8 cellular contexts compared by ENCODE assay signal in the genomic region with DNA sequence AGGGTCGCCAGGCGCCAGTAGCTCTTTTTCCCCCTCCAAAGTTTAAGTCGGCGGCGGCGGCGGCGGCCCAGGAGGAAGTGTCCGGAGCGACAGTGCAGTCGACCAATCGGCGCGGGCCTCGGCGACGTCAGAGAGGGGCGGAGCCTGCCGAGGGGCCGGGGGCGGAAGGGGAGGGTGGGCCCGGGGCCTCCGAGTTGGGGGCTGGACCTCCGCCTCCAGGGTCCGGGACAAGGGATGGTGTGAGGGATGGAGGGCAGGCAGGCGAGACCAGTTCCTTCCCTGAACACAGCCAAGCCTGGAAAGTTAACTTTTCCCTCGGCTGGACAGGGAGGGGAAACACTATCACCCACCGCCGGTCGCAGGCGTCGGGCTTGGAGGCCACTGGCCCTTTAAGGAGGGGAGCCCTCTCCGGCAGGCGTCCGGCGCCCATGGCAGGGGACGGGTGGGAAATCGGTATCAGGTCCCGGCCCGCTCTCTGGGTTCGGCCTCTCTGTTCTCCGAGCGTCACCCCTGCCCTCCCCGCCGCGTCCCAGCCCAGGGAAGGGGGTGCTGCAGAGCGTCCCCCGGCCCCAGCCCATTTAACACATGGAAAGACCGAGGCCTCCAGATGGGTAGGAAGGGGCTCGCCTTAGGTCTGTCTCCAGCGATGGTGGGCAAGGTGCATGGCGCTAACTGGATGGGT. TPM values are rescaled to one million over a fixed set of nuclear protein-coding genes. Genes with fewer than 3 reads are reported as not detected.
DNase-seq lines count a peak whose midpoint lies in the region; ATAC-seq, FAIRE-seq and TF ChIP-seq lines count a peak whose summit lies in the region.

PRKD2 (minus strand) TSS at position 81 of the 682 bp plus-strand sequence. CDS start 744 bp downstream, outside the sequence.

- in situ Hi-C loops in GM13977 (cut with MboI; ENCODE audit: low pct_unique_long_range_greater_than_20kb, low sequenced_read_pairs, unreplicated experiment) = no loop called here

- H3K4me3 ChIP-seq in NT2/D1 (ENCODE audit: insufficient read length, low read depth) = peak within 1 kb of the TSS; percentile 70
- peak within 1 kb of the TSS; percentile 76 to 94 (median 81) for H3K4me3 ChIP-seq in H1 (ENCODE audit: extremely low read depth in 1 of 4, insufficient read depth in 2 of 4, low read depth in 3 of 4, low read length in 4 of 4)
- peak within 1 kb of the TSS; percentile 70 to 93 for H3K4me3 ChIP-seq in mesenchymal stem cell (ENCODE audit: insufficient read depth in 1 of 2, low read depth in 1 of 2, low read length in 2 of 2)

- 0 out of 2 replicates have a peak, but pooled peaks cover 4% of the 10 kb centered on the region for H3K79me1 ChIP-seq in H1 (ENCODE audit: low read depth, low read length)
- H3K79me1 ChIP-seq in mesenchymal stem cell (replicated peaks; ENCODE audit: low read length, poor library complexity, severe bottlenecking) = peaks cover 24% of the 10 kb centered on the region

- peaks cover 38% of the 10 kb centered on the region for H3K36me3 Mint-ChIP-seq in activated CD8-positive, alpha-beta memory T cell treated with anti-CD3 and anti-CD28 coated beads, Interleukin-2, amount 10 ng/mL, durations not matched to agents 7 days and 5 days

- peak within 1 kb of the TSS; percentile 80 for H4K8ac ChIP-seq in H1 (ENCODE audit: extremely low read depth, insufficient read depth, low read length)
- H4K8ac ChIP-seq in mesenchymal stem cell (ENCODE audit: low read length) = peak within 1 kb of the TSS; percentile 74

- H3K27ac ChIP-seq in H1 (ENCODE audit: low read depth, low read length) = peak within 1 kb of the TSS; percentile 78
- peak within 1 kb of the TSS; percentile 21 for H3K27ac ChIP-seq in mesenchymal stem cell (ENCODE audit: low read length, poor library complexity, severe bottlenecking)

- H3K18ac ChIP-seq in H1 (ENCODE audit: extremely low read depth, low read length) (peak within 1 kb of the TSS; percentile 78), mesenchymal stem cell (ENCODE audit: low read depth in 1 of 2, low read length in 2 of 2) (peak within 1 kb of the TSS; percentile 72 to 91)

- no peak within 1 kb of the TSS for H2BK20ac ChIP-seq in H1 (ENCODE audit: low read length)

- H3K4me1 ChIP-seq in NT2/D1 (ENCODE audit: insufficient read depth, insufficient read length) (peaks cover 4% of the 10 kb centered on the region), H1 (replicated peaks in 1 of 4; ENCODE audit: control insufficient read depth in 3 of 4, insufficient read depth in 4 of 4, low read length in 3 of 4) (peaks cover 0 to 15% (median 6%) of the 10 kb centered on the region in 4 experiments; a peak in 5 of 7 replicates), mesenchymal stem cell (ENCODE audit: control insufficient read depth, insufficient read depth, low read depth, low read length) (peaks cover 25% of the 10 kb centered on the region)

- H3K79me2 ChIP-seq in H1 (ENCODE audit: control insufficient read depth in 1 of 2, insufficient read depth in 2 of 2, low read length in 2 of 2) = peaks cover 0 to 19% of the 10 kb centered on the region in 2 experiments; a peak in 2 of 4 replicates

- peak within 1 kb of the TSS; percentile 61 for H3K4ac ChIP-seq in H1 (replicated peaks; ENCODE audit: insufficient read length, low read depth, low read length)
- H3K4ac ChIP-seq in mesenchymal stem cell (ENCODE audit: low read depth in 1 of 2, low read length in 2 of 2) = peak within 1 kb of the TSS; percentile 13 to 71

- TF ChIP-seq RAD21 in H1 (IDR thresholded peaks at IDR 0.05 in 1 of 2, conservative IDR thresholded peaks at IDR 0.05 in 1 of 2; ENCODE audit: low read depth in 2 of 2, low read length in 2 of 2) = no peak

- H3K9ac ChIP-seq in NT2/D1 (ENCODE audit: insufficient read length, low read depth) = peak within 1 kb of the TSS; percentile 81
- peak within 1 kb of the TSS; percentile 45 to 74 (median 62) for H3K9ac ChIP-seq in H1 (replicated peaks in 1 of 4; ENCODE audit: extremely low read depth in 1 of 4, low read depth in 3 of 4, low read length in 3 of 4)
- peak within 1 kb of the TSS; percentile 95 for H3K9ac ChIP-seq in mesenchymal stem cell (ENCODE audit: low read length)

- H3K4me1 Mint-ChIP-seq in activated CD8-positive, alpha-beta memory T cell treated with anti-CD3 and anti-CD28 coated beads, Interleukin-2, amount 10 ng/mL, durations not matched to agents 7 days and 5 days = peaks cover 36% of the 10 kb centered on the region

- FAIRE-seq in H1 (lab: Jason Lieb, UNC) = no peak

- POLR2A ChIA-PET in H1 (lab: Charles Lee; ENCODE audit: partially characterized antibody) = interaction anchor here (0.7 to 3.3 kb wide), 6 partner anchors 9 to 64 kb away, joined by 3 to 18 read pairs (median 4); no protein-coding TSS in a partner anchor

- no peak within 1 kb of the TSS for H3K14ac ChIP-seq in H1 (ENCODE audit: insufficient read length)
- H3K14ac ChIP-seq in mesenchymal stem cell (ENCODE audit: low read length in 2 of 2) = no peak within 1 kb of the TSS

- peak within 1 kb of the TSS; percentile 94 for H4K5ac ChIP-seq in H1 (ENCODE audit: insufficient read length, low read depth, low read length)

- H3K27ac Mint-ChIP-seq in activated CD8-positive, alpha-beta memory T cell treated with anti-CD3 and anti-CD28 coated beads, Interleukin-2, amount 10 ng/mL, durations not matched to agents 7 days and 5 days = peak within 1 kb of the TSS; percentile 96

- H4K20me1 ChIP-seq in H1 (replicated peaks in 1 of 2; ENCODE audit: control insufficient read depth in 1 of 2, insufficient read depth in 2 of 2, low read length in 2 of 2) = peaks cover 4 to 15% of the 10 kb centered on the region in 2 experiments

- H3K9me3 ChIP-seq in NT2/D1 (ENCODE audit: insufficient read depth, low read length) (no peaks in the 10 kb centered on the region), H1 (ENCODE audit: insufficient read depth in 2 of 2, low read depth in 1 of 2, low read length in 1 of 2) (no peaks in the 10 kb centered on the region), mesenchymal stem cell (ENCODE audit: control insufficient read depth, low read length) (no peaks in the 10 kb centered on the region)

- H3K36me3 ChIP-seq in NT2/D1 (ENCODE audit: insufficient read depth, insufficient read length, low read length) (peaks cover 33% of the 10 kb centered on the region), H1 (ENCODE audit: control insufficient read depth in 2 of 4, insufficient read depth in 4 of 4, low read length in 3 of 4) (peaks cover 2 to 20% (median 15%) of the 10 kb centered on the region in 4 experiments; a peak in 5 of 8 replicates), mesenchymal stem cell (ENCODE audit: control insufficient read depth in 1 of 2, insufficient read depth in 2 of 2, low read depth in 1 of 2, low read length in 2 of 2) (peaks cover 22 to 45% of the 10 kb centered on the region in 2 experiments)

- peaks cover 13% of the 10 kb centered on the region; the same call in 1 of the 2 replicates for H3K23me2 ChIP-seq in H1 (ENCODE audit: low read depth, low read length)

- H2BK15ac ChIP-seq in H1 (ENCODE audit: low read length) (0 out of 2 replicates have a peak within 1 kb of the TSS, but pooled peaks have one; percentile 4), mesenchymal stem cell (ENCODE audit: low read depth, poor library complexity, severe bottlenecking) (peak within 1 kb of the TSS; percentile 82)

- peak within 1 kb of the TSS; percentile 85 for H2BK5ac ChIP-seq in H1 (ENCODE audit: low read depth, low read length)
- no peak within 1 kb of the TSS for H2BK5ac ChIP-seq in mesenchymal stem cell (ENCODE audit: low read depth, low read length, poor library complexity, severe bottlenecking)

- no peaks in the 10 kb centered on the region for H3K27me3 ChIP-seq in NT2/D1 (ENCODE audit: insufficient read depth, insufficient read length)
- H3K27me3 ChIP-seq in H1 (replicated peaks in 1 of 4; ENCODE audit: control insufficient read depth in 3 of 4, extremely low read depth in 1 of 4, insufficient read depth in 3 of 4, low read length in 3 of 4) = no peaks in the 10 kb centered on the region
- H3K27me3 ChIP-seq in mesenchymal stem cell (ENCODE audit: control insufficient read depth in 1 of 2, insufficient read depth in 1 of 2, low read length in 2 of 2) = no peaks in the 10 kb centered on the region

- H2BK12ac ChIP-seq in H1 (ENCODE audit: low read depth, low read length) = peak within 1 kb of the TSS; percentile 50; the same call in 1 of the 2 replicates
- H2BK12ac ChIP-seq in mesenchymal stem cell (ENCODE audit: low read length in 2 of 2) = peak within 1 kb of the TSS in 1 of 2 experiments; percentile 48

- WGBS in H1 (ENCODE audit: extremely low coverage in 1 of 2, insufficient coverage in 1 of 2, insufficient read length in 1 of 2, insufficient replicate concordance in 2 of 2, low coverage in 1 of 2, low lambda C conversion rate in 2 of 2, missing lambda C conversion rate in 1 of 2), 2 experiments = 5% methylated on average over 25 of the region's 52 CpGs; no CpG with 5 or more reads in 1 of the 2 experiments
- WGBS in mesenchymal stem cell = 3% methylated on average over 48 of the region's 52 CpGs

- peak within 1 kb of the TSS; percentile 90; the same call in 1 of the 2 replicates for H2AFZ ChIP-seq in H1 (ENCODE audit: low read length)
- peak within 1 kb of the TSS; percentile 55 for H2AFZ ChIP-seq in mesenchymal stem cell (ENCODE audit: low read depth, low read length)

- TF ChIP-seq EP300 in H1 (IDR thresholded peaks at IDR 0.05; ENCODE audit: borderline replicate concordance in 1 of 2, low read depth in 2 of 2, low read length in 2 of 2) = no peak

- peak within 1 kb of the TSS; percentile 95 for H4K91ac ChIP-seq in H1 (replicated peaks; ENCODE audit: insufficient read length, low read length)
- no peak within 1 kb of the TSS for H4K91ac ChIP-seq in mesenchymal stem cell (ENCODE audit: low read length)

- H3K56ac ChIP-seq in H1 (replicated peaks; ENCODE audit: insufficient read length, low read depth, low read length) = peak within 1 kb of the TSS; percentile 85

- no peak within 1 kb of the TSS for H2BK120ac ChIP-seq in H1 (replicated peaks; ENCODE audit: low read depth, low read length)
- H2BK120ac ChIP-seq in mesenchymal stem cell (ENCODE audit: low read depth, low read length) = no peak within 1 kb of the TSS

- TF ChIP-seq POLR2A in H1 (IDR thresholded peaks at IDR 0.05; ENCODE audit: control extremely low read depth in 1 of 2, low read depth in 2 of 2, low read length in 2 of 2) = peak in 1 of 2 experiments; percentile 66; a peak in 2 of 3 replicates

- TF ChIP-seq CTCF in GM13977 (IDR thresholded peaks at IDR 0.05; ENCODE audit: extremely low read depth, insufficient read depth, missing control alignments) (no peak), H1 (IDR thresholded peaks at IDR 0.05; ENCODE audit: control extremely low read depth in 1 of 3, insufficient read depth in 1 of 3, low read depth in 1 of 3, low read length in 3 of 3) (no peak)

- ATAC-seq in HG03280 (IDR thresholded peaks at IDR 0.05; ENCODE audit: unreplicated experiment) (peak; percentile 51), GM18861 (IDR thresholded peaks at IDR 0.05; ENCODE audit: unreplicated experiment) (no peak)
- peak; percentile 59 for ATAC-seq in activated CD8-positive, alpha-beta memory T cell treated with anti-CD3 and anti-CD28 coated beads, Interleukin-2, amount 10 ng/mL, durations not matched to agents 7 days and 5 days

- no peak within 1 kb of the TSS for H3K23ac ChIP-seq in H1 (ENCODE audit: insufficient read length)
- no peak within 1 kb of the TSS for H3K23ac ChIP-seq in mesenchymal stem cell (ENCODE audit: low read length in 2 of 2)

- peak; percentile 97 for DNase-seq in GM13977 (ENCODE audit: low spot score)
- peak; percentile 63 for DNase-seq in NT2/D1 (ENCODE audit: low read depth, low spot score)
- DNase-seq in activated CD8-positive, alpha-beta memory T cell treated with anti-CD3 and anti-CD28 coated beads, Interleukin-2, amount 10 ng/mL, durations not matched to agents 7 days and 5 days = peak; percentile 94
- DNase-seq in H1 (ENCODE audit: low read depth in 1 of 2, low spot score in 2 of 2) = peak in 1 of 2 experiments; percentile 100
- peak; percentile 85 for DNase-seq in mesenchymal stem cell
- peak; percentile 70 for DNase-seq in stimulated activated CD8-positive, alpha-beta memory T cell treated with anti-CD3 and anti-CD28 coated beads, Interleukin-12 subunit alpha, Interleukin-12 subunit beta, amount 100 ng/mL, for 24 hours (ENCODE audit: extremely low read depth)

- no peaks in the 10 kb centered on the region for H3K9me3 Mint-ChIP-seq in activated CD8-positive, alpha-beta memory T cell treated with anti-CD3 and anti-CD28 coated beads, Interleukin-2, amount 10 ng/mL, durations not matched to agents 7 days and 5 days (ENCODE audit: low read depth)

- CTCF ChIA-PET in activated CD8-positive, alpha-beta memory T cell treated with anti-CD3 and anti-CD28 coated beads, Interleukin-2, amount 10 ng/mL, durations not matched to agents 7 days and 5 days (lab: Charles Lee) = interaction anchor here (2.1 to 5.6 kb wide), 3 partner anchors 11 to 56 kb away, joined by 8 to 55 read pairs (median 43); partner anchors contain the start of gene DACT3
- CTCF ChIA-PET in H1 (lab: Charles Lee; ENCODE audit: partially characterized antibody) = interaction anchor here (1.2 to 4.6 kb wide), 3 partner anchors 12 to 48 kb away, joined by 3 to 37 read pairs (median 6); no protein-coding TSS in a partner anchor

- H3K27me3 Mint-ChIP-seq in activated CD8-positive, alpha-beta memory T cell treated with anti-CD3 and anti-CD28 coated beads, Interleukin-2, amount 10 ng/mL, durations not matched to agents 7 days and 5 days = no peaks in the 10 kb centered on the region

- peak within 1 kb of the TSS; percentile 91 to 95 for H3K4me2 ChIP-seq in H1 (ENCODE audit: insufficient read depth in 1 of 2, low read depth in 2 of 2, low read length in 2 of 2)
- H3K4me2 ChIP-seq in mesenchymal stem cell (ENCODE audit: low read length, poor library complexity, severe bottlenecking) = peak within 1 kb of the TSS; percentile 87

- peak within 1 kb of the TSS; percentile 95 for H3K4me3 Mint-ChIP-seq in activated CD8-positive, alpha-beta memory T cell treated with anti-CD3 and anti-CD28 coated beads, Interleukin-2, amount 10 ng/mL, durations not matched to agents 7 days and 5 days

- H2AK5ac ChIP-seq in H1 (ENCODE audit: low read depth, low read length) (peak within 1 kb of the TSS; percentile 33; the same call in 1 of the 2 replicates), mesenchymal stem cell (ENCODE audit: low read length, severe bottlenecking) (no peak within 1 kb of the TSS)

RNA-seq across cellular contexts. Expression of gene PRKD2, which starts in this region (rescaled TPM):
- total RNA-seq in activated CD8-positive, alpha-beta memory T cell treated with anti-CD3 and anti-CD28 coated beads, Interleukin-2, amount 10 ng/mL, durations not matched to agents 7 days and 5 days = 100 to 1,000 TPM; 147 to 187 TPM
- 63.8 and 73.1 TPM in 2 replicates for total RNA-seq in H1 (2021; fragmentation: NEBNext Ultra II Directional; extraction: Animal tissue kit (Norgen Biotek cat#: 25700))
- 24.4 and 34.9 TPM in 2 replicates for polyA plus RNA-seq in H1 (2011; rRNA removed)
- polyA plus RNA-seq in H1 (2011; cell fraction: cytosol; rRNA removed) = 21.8 TPM
- polyA plus RNA-seq in H1 (2011; cell fraction: nucleus; rRNA removed) = 52.7 TPM
- 40.6 to 71.6 TPM (median 66.7 TPM) in 4 replicates for polyA plus RNA-seq in H1 (2012, experiment 1 of 2)
- polyA plus RNA-seq in H1 (2012, experiment 2 of 2) = 66.5 TPM
- polyA plus RNA-seq in H1 (2013, experiment 1 of 2) = 39.4 TPM
- 39.7 TPM for polyA plus RNA-seq in H1 (2013, experiment 2 of 2)
- 19.5 and 29.8 TPM in 2 replicates for polyA minus RNA-seq in H1 (2011; rRNA and poly(A)+ RNA removed)
- 43.1 TPM for polyA minus RNA-seq in H1 (2011; cell fraction: cytosol; rRNA and poly(A)+ RNA removed)
- 20.4 TPM for polyA minus RNA-seq in H1 (2011; cell fraction: nucleus; rRNA and poly(A)+ RNA removed)
- polyA plus RNA-seq in mesenchymal stem cell (2013, experiment 1 of 2) = 25.9 TPM
- polyA plus RNA-seq in mesenchymal stem cell (2013, experiment 2 of 2) = 23.5 TPM
